In the genomic region with DNA sequence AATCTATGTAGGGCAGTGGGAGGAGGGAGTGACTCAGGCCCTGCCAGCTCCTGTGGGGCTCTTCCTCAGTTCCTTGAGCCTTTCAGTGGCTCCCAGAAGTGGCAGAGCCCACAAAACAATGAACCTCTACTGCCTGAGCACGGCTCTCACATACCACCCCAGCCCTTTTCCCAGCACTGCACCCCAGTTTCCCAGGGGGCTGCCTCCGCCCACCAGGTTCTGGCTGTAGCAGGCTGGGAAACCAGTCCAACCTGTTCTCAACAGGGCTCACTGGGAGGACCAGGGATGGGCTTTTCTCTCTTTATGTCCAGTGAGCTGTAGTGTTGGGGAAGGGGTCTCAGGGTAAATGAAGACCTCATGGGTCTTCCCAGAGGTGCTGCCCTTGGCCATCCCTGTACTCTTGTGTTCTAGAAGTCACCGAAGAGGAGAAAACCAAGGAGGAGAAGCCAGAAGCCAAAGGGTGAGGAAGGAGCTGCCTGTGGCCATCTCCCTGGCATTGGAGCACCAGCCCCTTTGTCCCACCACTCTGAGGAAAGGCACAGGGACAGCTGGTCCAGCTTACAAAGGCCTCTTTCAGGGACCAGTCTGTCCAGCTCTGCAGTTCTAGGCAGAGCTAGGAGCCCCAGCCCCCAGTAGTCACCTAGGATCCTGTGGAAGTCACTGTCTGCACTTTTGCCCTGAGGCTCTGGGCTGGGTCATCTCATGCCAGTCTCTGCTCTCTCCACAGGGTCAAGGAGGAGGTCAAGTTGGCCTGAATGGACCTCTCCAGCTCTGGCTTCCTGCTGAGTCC, we compare ENCODE assay signal across 14 cellular contexts. TPM values are rescaled to one million over a fixed set of nuclear protein-coding genes. Genes with fewer than 3 reads are reported as not detected.
A peak's percentile ranks its signal among the peaks of the same experiment; 100 is the strongest.
DNase-seq lines count a peak whose midpoint lies in the region; ATAC-seq, FAIRE-seq and TF ChIP-seq lines count a peak whose summit lies in the region.
"Had no signal": no experiment of that assay in that cellular context is flagged by ENCODE, and none has a peak within 500 bp of the region (broad histone marks: within the 10 kb centered on the region; RNA-seq: fewer than 3 reads in every experiment).

No MANE protein-coding gene starts in this region.

- WGBS in testis, 2 donors, result 69 to 72% methylated on average over 2 to 3 of the region's 3 CpGs

- peak overlapping the region; percentile 62 for H3K4me2 ChIP-seq in SU-DHL-6 (ENCODE audit: low read depth, low read length, poor library complexity, severe bottlenecking)

- H3K27me3 ChIP-seq in SU-DHL-6 (ENCODE audit: low read length) (no peaks in the 10 kb centered on the region), testis (no peaks in the 10 kb centered on the region)
- H3K27me3 ChIP-seq: Peyer's patch had no signal

- H3K36me3 ChIP-seq in SU-DHL-6 (ENCODE audit: low read length) (peaks cover 2% of the 10 kb centered on the region), kidney (ENCODE audit: control insufficient read depth in 1 of 2, insufficient read depth in 2 of 2, low read length in 2 of 2) (peaks cover 23 to 36% of the 10 kb centered on the region in 2 donors), testis (ENCODE audit: low read depth, missing control alignments) (no peaks in the 10 kb centered on the region)

- H3K4me1 ChIP-seq in kidney (ENCODE audit: control insufficient read depth in 1 of 2, insufficient read depth in 1 of 2, low read depth in 1 of 2, low read length in 2 of 2) (peaks cover 0 to 12% of the 10 kb centered on the region in 2 donors), testis (peaks cover 36% of the 10 kb centered on the region)

- H3K4me1 Mint-ChIP-seq in activated naive CD8-positive, alpha-beta T cell (ENCODE audit: low read depth), result peaks cover 25% of the 10 kb centered on the region
- H3K4me1 Mint-ChIP-seq in activated naive CD8-positive, alpha-beta T cell treated with anti-CD3 and anti-CD28 coated beads, Interleukin-2, amount 50 U/mL, for 24 hours, result peaks cover 32% of the 10 kb centered on the region

- peak overlapping the region; percentile 28 for H3K27ac Mint-ChIP-seq in activated naive CD8-positive, alpha-beta T cell
- no peak overlapping the region for H3K27ac Mint-ChIP-seq in activated naive CD8-positive, alpha-beta T cell treated with anti-CD3 and anti-CD28 coated beads, Interleukin-2, amount 50 U/mL, for 24 hours

- H3K27ac ChIP-seq in SU-DHL-6 (ENCODE audit: low read depth, low read length), result peak overlapping the region; percentile 68
- no peak overlapping the region for H3K27ac ChIP-seq in kidney (ENCODE audit: low read depth in 2 of 2, low read length in 2 of 2)
- H3K27ac ChIP-seq in testis, result peak overlapping the region; percentile 44 to 62
- H3K27ac ChIP-seq: Peyer's patch had no signal

- intact Hi-C loops in kidney (cut with DNase I) (no loop called here), testis (cut with DNase I; ENCODE audit: low total_unique reads) (loop anchor here (10.0 kb wide), 1 partner anchor 88 kb away; the partner anchor contains the start of gene FAM167B)

- H3K4me3 ChIP-seq in SU-DHL-6 (ENCODE audit: insufficient read depth, low read length, poor library complexity, severe bottlenecking) (no peak overlapping the region), kidney (ENCODE audit: low read length in 2 of 2) (no peak overlapping the region), testis (no peak overlapping the region)
- H3K4me3 ChIP-seq: Peyer's patch had no signal

- no peak for DNase-seq in activated naive CD8-positive, alpha-beta T cell treated with anti-CD3 and anti-CD28 coated beads, Interleukin-2, amount 50 U/mL, for 24 hours
- DNase-seq in kidney (peak; percentile 53), testis (no peak), RKO (ENCODE audit: low spot score) (no peak), erythroblast (lab: John Stamatoyannopoulos, UW) (no peak)
- DNase-seq in effector CD4-positive, alpha-beta T cell, result no peak
- DNase-seq: activated CD4-positive, alpha-beta T cell treated with anti-CD3 and anti-CD28 coated beads, Interleukin-2, amount 50 U/mL, for 48 hours; foreskin melanocyte; NCI-H1092; Peyer's patch; stimulated activated naive CD8-positive, alpha-beta T cell treated with anti-CD3 and anti-CD28 coated beads, Interleukin-15, Interleukin-2, amounts not matched to agents 100 U/mL and 50 U/mL, for 24 hours had no signal

- H3K4me3 Mint-ChIP-seq in activated naive CD8-positive, alpha-beta T cell, result no peak overlapping the region
- H3K4me3 Mint-ChIP-seq in activated naive CD8-positive, alpha-beta T cell treated with anti-CD3 and anti-CD28 coated beads, Interleukin-2, amount 50 U/mL, for 24 hours, result no peak overlapping the region

- H3K9me2 ChIP-seq in SU-DHL-6 (replicated peaks; ENCODE audit: insufficient read depth, low read length), result no peaks in the 10 kb centered on the region

- H3K79me2 ChIP-seq in SU-DHL-6 (ENCODE audit: insufficient read depth, low read length), result peaks cover 10% of the 10 kb centered on the region; the same call in 1 of the 2 replicates

- H4K20me1 ChIP-seq in SU-DHL-6 (ENCODE audit: low read depth, low read length), result no peaks in the 10 kb centered on the region

- TF ChIP-seq POLR2A in testis (IDR thresholded peaks at IDR 0.05) (no peak), erythroblast (IDR thresholded peaks at IDR 0.05; ENCODE audit: low read length) (no peak)

- H3F3A ChIP-seq in SU-DHL-6 (ENCODE audit: insufficient read depth), result peaks cover 43% of the 10 kb centered on the region

- peaks cover 3% of the 10 kb centered on the region for H3K36me3 Mint-ChIP-seq in activated naive CD8-positive, alpha-beta T cell
- H3K36me3 Mint-ChIP-seq in activated naive CD8-positive, alpha-beta T cell treated with anti-CD3 and anti-CD28 coated beads, Interleukin-2, amount 50 U/mL, for 24 hours (ENCODE audit: low read depth), result peaks cover 32% of the 10 kb centered on the region

- H3K27me3 Mint-ChIP-seq in activated naive CD8-positive, alpha-beta T cell, result no peaks in the 10 kb centered on the region
- no peaks in the 10 kb centered on the region for H3K27me3 Mint-ChIP-seq in activated naive CD8-positive, alpha-beta T cell treated with anti-CD3 and anti-CD28 coated beads, Interleukin-2, amount 50 U/mL, for 24 hours
- H3K27me3 Mint-ChIP-seq: memory B cell had no signal

- no peak overlapping the region for H3K9ac ChIP-seq in SU-DHL-6 (ENCODE audit: low read length)
- no peak overlapping the region for H3K9ac ChIP-seq in kidney (ENCODE audit: low read length in 2 of 2)

- no peaks in the 10 kb centered on the region for H3K9me3 ChIP-seq in SU-DHL-6 (ENCODE audit: insufficient read depth, low read length)
- H3K9me3 ChIP-seq in kidney (ENCODE audit: control insufficient read depth in 1 of 2, low read length in 2 of 2), result no peaks in the 10 kb centered on the region
- H3K9me3 ChIP-seq in testis, result no peaks in the 10 kb centered on the region
- H3K9me3 ChIP-seq: Peyer's patch had no signal

- no peak for FAIRE-seq in kidney (lab: Jason Lieb, UNC)

- no peak overlapping the region for H2AFZ ChIP-seq in SU-DHL-6 (ENCODE audit: low read depth, low read length, severe bottlenecking)

- TF ChIP-seq CTCF in SU-DHL-6 (IDR thresholded peaks at IDR 0.05; ENCODE audit: insufficient read depth, low read length, poor library complexity, severe bottlenecking) (no peak), kidney (IDR thresholded peaks at IDR 0.05; ENCODE audit: borderline replicate concordance, extremely low read depth, insufficient read depth) (no peak), testis (IDR thresholded peaks at IDR 0.05) (no peak)

- no peaks in the 10 kb centered on the region for H3K9me3 Mint-ChIP-seq in activated naive CD8-positive, alpha-beta T cell (ENCODE audit: low read depth)
- H3K9me3 Mint-ChIP-seq in activated naive CD8-positive, alpha-beta T cell treated with anti-CD3 and anti-CD28 coated beads, Interleukin-2, amount 50 U/mL, for 24 hours, result no peaks in the 10 kb centered on the region
- H3K9me3 Mint-ChIP-seq: memory B cell had no signal

- no peak for ATAC-seq in activated naive CD8-positive, alpha-beta T cell treated with anti-CD3 and anti-CD28 coated beads, Interleukin-2, amount 50 U/mL, for 24 hours
- ATAC-seq: stimulated activated naive CD8-positive, alpha-beta T cell treated with anti-CD3 and anti-CD28 coated beads, Interleukin-15, Interleukin-2, amounts not matched to agents 100 U/mL and 50 U/mL, for 24 hours had no signal

RNA-seq across cellular contexts. Expression of gene MARCKSL1, which starts 3.5 kb away (rescaled TPM):
- total RNA-seq in kidney, result 58.6 TPM
- polyA plus RNA-seq in kidney (ENCODE audit: insufficient read depth, low read depth, low replicate concordance), result 29.8 TPM
- total RNA-seq in testis, result 100 to 1,000 TPM; 288 to 312 TPM
- polyA plus RNA-seq in testis (ENCODE audit: insufficient read depth, low read depth, low replicate concordance), result 326 TPM

RNA-seq across cellular contexts. Expression of gene FAM229A, which starts 29.8 kb away (rescaled TPM):
- total RNA-seq in kidney (9.7 TPM), testis (100 to 1,000 TPM; 103 to 194 TPM)
- polyA plus RNA-seq in kidney (ENCODE audit: insufficient read depth, low read depth, low replicate concordance) (6.4 TPM), testis (ENCODE audit: insufficient read depth, low read depth, low replicate concordance) (71.5 TPM)

RNA-seq across cellular contexts. Expression of gene TSSK3, which starts 29.9 kb away (rescaled TPM):
- 4.3 TPM for total RNA-seq in kidney
- polyA plus RNA-seq in kidney (ENCODE audit: insufficient read depth, low read depth, low replicate concordance), result not detected
- total RNA-seq in testis, result 10 to 100 TPM; 25.7 to 72.9 TPM
- polyA plus RNA-seq in testis (ENCODE audit: insufficient read depth, low read depth, low replicate concordance), result 55.6 TPM

RNA-seq across cellular contexts. Expression of gene HDAC1, which starts 40.6 kb away (rescaled TPM):
- total RNA-seq in kidney (89.7 TPM), testis (10 to 100 TPM; 83.1 to 99.2 TPM)
- polyA plus RNA-seq in kidney (ENCODE audit: insufficient read depth, low read depth, low replicate concordance) (68.8 TPM), testis (ENCODE audit: insufficient read depth, low read depth, low replicate concordance) (91.6 TPM)

Comparison
In these comparisons a context has a peak if more than half of its experiments do, and no peak if none do; other contexts are left out.
1. H3K27ac ChIP-seq: peak in SU-DHL-6 (single experiment) and testis (2 of 2); none in kidney (0 of 2).